In the genomic region with DNA sequence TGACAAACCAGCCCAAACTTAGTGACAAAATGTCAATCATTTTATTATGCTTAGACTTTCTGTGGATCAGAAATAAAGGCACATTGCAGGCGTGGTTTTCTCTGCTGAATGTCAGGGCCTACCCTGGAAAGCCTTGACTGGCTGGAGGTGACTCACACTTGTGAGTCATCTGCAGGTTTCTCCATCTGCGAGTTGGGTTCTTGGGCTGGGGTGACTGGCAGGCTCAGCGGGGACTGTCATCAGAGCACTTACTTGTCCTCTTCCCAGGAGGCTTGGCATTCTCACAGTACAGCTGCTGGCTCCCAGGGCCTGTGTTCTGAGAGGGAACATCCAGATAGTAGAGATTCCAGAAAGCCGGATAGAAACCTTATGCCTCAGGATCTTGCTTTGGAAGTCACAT, we compare ENCODE assay signal across 10 cellular contexts.
A peak's percentile ranks its signal among the peaks of the same experiment; 100 is the strongest.
DNase-seq lines count a peak whose midpoint lies in the region; ATAC-seq and TF ChIP-seq lines count a peak whose summit lies in the region.
"Had no signal": no experiment of that assay in that cellular context is flagged by ENCODE, and none has a peak within 500 bp of the region (broad histone marks: within the 10 kb centered on the region; RNA-seq: fewer than 3 reads in every experiment).

No MANE protein-coding gene starts in this region.

- no peak overlapping the region for H3K27ac ChIP-seq in A673 (ENCODE audit: low read depth, low read length, poor library complexity, severe bottlenecking)
- no peak overlapping the region for H3K27ac ChIP-seq in aorta (ENCODE audit: low read depth in 1 of 2, low read length in 2 of 2)
- H3K27ac ChIP-seq: VCaP had no signal

- DNase-seq in A673 (ENCODE audit: low spot score), result peak; percentile 32
- peak; percentile 45 to 67 for DNase-seq in activated T-cell treated with anti-CD3 and anti-CD28 coated beads, Interleukin-2, amount 50 U/mL, for 72 hours
- DNase-seq in kidney epithelial cell (ENCODE audit: low read depth), result peak; percentile 69
- peak; percentile 43 to 58 for DNase-seq in aorta
- DNase-seq in immature natural killer cell, result no peak
- DNase-seq in NCI-H2029 (lab: John Stamatoyannopoulos, UW), result no peak
- DNase-seq: naive B cell had no signal

- H3K36me3 ChIP-seq in A673 (ENCODE audit: insufficient read depth, low read length, poor library complexity, severe bottlenecking) (no peaks in the 10 kb centered on the region), kidney epithelial cell (ENCODE audit: control insufficient read depth, insufficient read depth, low read length) (no peaks in the 10 kb centered on the region), aorta (ENCODE audit: control insufficient read depth in 1 of 2, insufficient read depth in 2 of 2, low read length in 1 of 2) (no peaks in the 10 kb centered on the region)

- ATAC-seq in HG03442 (IDR thresholded peaks at IDR 0.05; ENCODE audit: unreplicated experiment) (peak; percentile 75), aorta (ENCODE audit: low FRiP score) (no peak), HG02885 (IDR thresholded peaks at IDR 0.05; ENCODE audit: poor library complexity, unreplicated experiment) (no peak)
- peak; percentile 99 to 100 for ATAC-seq in activated T-cell treated with anti-CD3 and anti-CD28 coated beads, Interleukin-2, amount 50 U/mL, for 72 hours (replicated peaks in 1 of 2)

- TF ChIP-seq CTCF in A673 (conservative IDR thresholded peaks at IDR 0.05; ENCODE audit: low read depth, low read length) (no peak), kidney epithelial cell (IDR thresholded peaks at IDR 0.05; ENCODE audit: insufficient read depth, low read length, poor library complexity, severe bottlenecking) (no peak)

- peaks cover 0 to 2% of the 10 kb centered on the region in 2 donors for H3K36me3 Mint-ChIP-seq in activated T-cell treated with anti-CD3 and anti-CD28 coated beads, Interleukin-2, amount 50 U/mL, for 72 hours (ENCODE audit: insufficient read depth in 2 of 2)
- H3K36me3 Mint-ChIP-seq in immature natural killer cell, result peaks cover 0 to 5% (median 0%) of the 10 kb centered on the region in 3 donors
- H3K36me3 Mint-ChIP-seq: naive B cell had no signal

- no peak overlapping the region for H3K27ac Mint-ChIP-seq in activated T-cell treated with anti-CD3 and anti-CD28 coated beads, Interleukin-2, amount 50 U/mL, for 72 hours
- H3K27ac Mint-ChIP-seq in immature natural killer cell, result no peak overlapping the region
- H3K27ac Mint-ChIP-seq: naive B cell had no signal

- H3K27me3 ChIP-seq in A673 (replicated peaks; ENCODE audit: insufficient read depth, low read depth, low read length, poor library complexity), result no peaks in the 10 kb centered on the region
- no peaks in the 10 kb centered on the region for H3K27me3 ChIP-seq in kidney epithelial cell (ENCODE audit: control insufficient read depth, insufficient read depth, low read length)
- H3K27me3 ChIP-seq in aorta (ENCODE audit: control insufficient read depth in 1 of 2, insufficient read depth in 2 of 2, low read length in 1 of 2), result no peaks in the 10 kb centered on the region

- 48 to 51% methylated on average over 4 of the region's 4 CpGs for WGBS in aorta, 2 donors

- intact Hi-C loops in A673 (cut with micrococcal nuclease; ENCODE audit: unreplicated experiment), result no loop called here
- intact Hi-C loops in aorta (cut with DNase I), result no loop called here

- H3K9me3 Mint-ChIP-seq in activated T-cell treated with anti-CD3 and anti-CD28 coated beads, Interleukin-2, amount 50 U/mL, for 72 hours, result no peaks in the 10 kb centered on the region
- peaks cover 0 to 8% (median 3%) of the 10 kb centered on the region in 6 donors for H3K9me3 Mint-ChIP-seq in immature natural killer cell

- H3K9me3 ChIP-seq in A673 (ENCODE audit: low read depth, low read length, poor library complexity, severe bottlenecking) (no peaks in the 10 kb centered on the region), aorta (ENCODE audit: control insufficient read depth, low read length) (no peaks in the 10 kb centered on the region)

- BruUV-seq in A673 (replicated peaks; lab: Mats Ljungman, UMichigan), result no TSS peak

- H3K4me3 ChIP-seq in A673 (ENCODE audit: low read depth, low read length, poor library complexity, severe bottlenecking) (no peak overlapping the region), kidney epithelial cell (ENCODE audit: low read depth, low read length) (no peak overlapping the region), aorta (ENCODE audit: low read length in 2 of 2) (no peak overlapping the region)

- CTCF ChIA-PET in A673 (lab: Charles Lee), result no interaction called here

- peaks cover 9% of the 10 kb centered on the region for H3K4me1 Mint-ChIP-seq in activated T-cell treated with anti-CD3 and anti-CD28 coated beads, Interleukin-2, amount 50 U/mL, for 72 hours (ENCODE audit: low read depth)
- no peaks in the 10 kb centered on the region for H3K4me1 Mint-ChIP-seq in immature natural killer cell
- H3K4me1 Mint-ChIP-seq: naive B cell had no signal

- POLR2A ChIA-PET in A673 (lab: Charles Lee; ENCODE audit: low non-redundant PET), result no interaction called here

- H3K4me3 Mint-ChIP-seq in activated T-cell treated with anti-CD3 and anti-CD28 coated beads, Interleukin-2, amount 50 U/mL, for 72 hours, result no peak overlapping the region
- H3K4me3 Mint-ChIP-seq in immature natural killer cell, result no peak overlapping the region
- H3K4me3 Mint-ChIP-seq: naive B cell had no signal

- no peaks in the 10 kb centered on the region for H3K27me3 Mint-ChIP-seq in activated T-cell treated with anti-CD3 and anti-CD28 coated beads, Interleukin-2, amount 50 U/mL, for 72 hours (ENCODE audit: low read depth)
- peaks cover 0 to 2% (median 0%) of the 10 kb centered on the region in 3 donors for H3K27me3 Mint-ChIP-seq in immature natural killer cell (ENCODE audit: low read depth in 3 of 3)
- H3K27me3 Mint-ChIP-seq: naive B cell had no signal

- no peaks in the 10 kb centered on the region for H3K4me1 ChIP-seq in A673 (ENCODE audit: insufficient read depth, low read length, poor library complexity, severe bottlenecking)
- H3K4me1 ChIP-seq in aorta (ENCODE audit: control insufficient read depth in 1 of 2, insufficient read depth in 2 of 2, low read length in 2 of 2), result no peaks in the 10 kb centered on the region

Comparison
In these comparisons a context has a peak if more than half of its experiments do, and no peak if none do; other contexts are left out.
1. DNase-seq: peak in A673 (single experiment), activated T-cell treated with anti-CD3 and anti-CD28 coated beads, Interleukin-2, amount 50 U/mL, for 72 hours (2 of 2), kidney epithelial cell (single experiment) and aorta (2 of 2); none in immature natural killer cell (0 of 3) and NCI-H2029 (single experiment).
2. ATAC-seq: peak in HG03442 (single experiment) and activated T-cell treated with anti-CD3 and anti-CD28 coated beads, Interleukin-2, amount 50 U/mL, for 72 hours (2 of 2); none in aorta (single experiment) and HG02885 (single experiment).